ENCODE assay signal across 9 cellular contexts in genomic region chr6:11224252-11224965, GRCh38. TPM values are rescaled to one million over a fixed set of nuclear protein-coding genes. Genes with fewer than 3 reads are reported as not detected.
DNase-seq lines count a peak whose midpoint lies in the region; FAIRE-seq and TF ChIP-seq lines count a peak whose summit lies in the region.
"Had no signal": no experiment of that assay in that cellular context is flagged by ENCODE, and none has a peak within 500 bp of the region (broad histone marks: within the 10 kb centered on the region; RNA-seq: fewer than 3 reads in every experiment).

No MANE protein-coding gene starts in this region.

- H3K27me3 Mint-ChIP-seq in MCF 10A (ENCODE audit: insufficient read depth, unreplicated experiment) (no peaks in the 10 kb centered on the region), Calu3 (ENCODE audit: unreplicated experiment) (no peaks in the 10 kb centered on the region)

- H2AFZ ChIP-seq in trophoblast cell (ENCODE audit: insufficient read depth, low read length, poor library complexity) = no peak overlapping the region

- no peak overlapping the region for H3K14ac ChIP-seq in trophoblast cell (ENCODE audit: low read length)

- H3K36me3 ChIP-seq in breast epithelium (no peaks in the 10 kb centered on the region), bronchial epithelial cell (ENCODE audit: control insufficient read depth, insufficient read depth, low read length) (peaks cover under 1% of the 10 kb centered on the region), trophoblast cell (ENCODE audit: control insufficient read depth in 1 of 2, insufficient read depth in 2 of 2, low read length in 2 of 2) (peaks cover 5 to 19% of the 10 kb centered on the region in 2 experiments)

- H3K9ac ChIP-seq in trophoblast cell (ENCODE audit: low read length) = no peak overlapping the region

- H3K9me3 ChIP-seq in breast epithelium (no peaks in the 10 kb centered on the region), trophoblast cell (ENCODE audit: insufficient read depth, low read depth, low read length) (no peaks in the 10 kb centered on the region)

- TF ChIP-seq CTCF in breast epithelium (IDR thresholded peaks at IDR 0.05) (no peak), MCF 10A (IDR thresholded peaks at IDR 0.05; ENCODE audit: unreplicated experiment) (no peak), bronchial epithelial cell (IDR thresholded peaks at IDR 0.05; ENCODE audit: insufficient read depth, low read length, severe bottlenecking) (no peak), Calu3 (IDR thresholded peaks at IDR 0.05; ENCODE audit: unreplicated experiment) (no peak)

- no peak overlapping the region for H3K23ac ChIP-seq in trophoblast cell (ENCODE audit: low read length)

- TF ChIP-seq POLR2A in breast epithelium (IDR thresholded peaks at IDR 0.05) (no peak), GM12891 (IDR thresholded peaks at IDR 0.05; ENCODE audit: low read depth, low read length) (no peak)

- BruUV-seq in MCF 10A (replicated peaks; lab: Mats Ljungman, UMichigan) = no TSS peak
- BruUV-seq in Calu3 (replicated peaks; lab: Mats Ljungman, UMichigan) = no TSS peak

- no peak overlapping the region for H4K91ac ChIP-seq in trophoblast cell (ENCODE audit: low read depth, low read length)

- no peak overlapping the region for H3K4me3 Mint-ChIP-seq in MCF 10A (ENCODE audit: unreplicated experiment)
- H3K4me3 Mint-ChIP-seq in Calu3 (ENCODE audit: low read depth, unreplicated experiment) = no peak overlapping the region

- DNase-seq in breast epithelium (ENCODE audit: low spot score in 2 of 2) = no peak
- no peak for DNase-seq in MCF 10A (ENCODE audit: unreplicated experiment)
- peak; percentile 20 for DNase-seq in OCI-M1 (lab: John Stamatoyannopoulos, UW)
- DNase-seq in bronchial epithelial cell (ENCODE audit: low read depth) = peak; percentile 69
- DNase-seq in trophoblast cell = no peak
- no peak for DNase-seq in H4 (ENCODE audit: low spot score)
- DNase-seq in GM12891 (ENCODE audit: insufficient read length, low spot score) = no peak
- DNase-seq in Calu3 = no peak

- H3K4me2 ChIP-seq in trophoblast cell (ENCODE audit: low read length) = no peak overlapping the region

- H3K27me3 ChIP-seq in breast epithelium (no peaks in the 10 kb centered on the region), bronchial epithelial cell (ENCODE audit: control insufficient read depth, insufficient read depth, low read length) (no peaks in the 10 kb centered on the region), trophoblast cell (ENCODE audit: insufficient read depth, low read length) (no peaks in the 10 kb centered on the region)

- no peak overlapping the region for H2BK120ac ChIP-seq in trophoblast cell (ENCODE audit: insufficient read depth, low read length, poor library complexity)

- H3K4me1 Mint-ChIP-seq in MCF 10A (ENCODE audit: insufficient read depth, unreplicated experiment) = peaks cover 41% of the 10 kb centered on the region
- peaks cover 44% of the 10 kb centered on the region for H3K4me1 Mint-ChIP-seq in Calu3 (ENCODE audit: low read depth, unreplicated experiment)

- H3K4me1 ChIP-seq in breast epithelium (peaks cover 0 to 11% of the 10 kb centered on the region in 2 donors), trophoblast cell (ENCODE audit: control insufficient read depth in 1 of 2, insufficient read depth in 2 of 2, low read length in 2 of 2) (peaks cover 4 to 13% of the 10 kb centered on the region in 2 experiments)

- H3K4me3 ChIP-seq in breast epithelium (peak overlapping the region in 1 of 3 donors; percentile 34), bronchial epithelial cell (ENCODE audit: low read depth, low read length) (no peak overlapping the region), trophoblast cell (ENCODE audit: low read depth, low read length) (no peak overlapping the region)

- WGBS in trophoblast cell (ENCODE audit: extremely low coverage, insufficient coverage, insufficient read length) = no CpG with 5 or more reads among the region's 9 CpGs

- no peaks in the 10 kb centered on the region for H3K9me3 Mint-ChIP-seq in MCF 10A (ENCODE audit: unreplicated experiment)
- H3K9me3 Mint-ChIP-seq in Calu3 (ENCODE audit: low read depth, unreplicated experiment) = no peaks in the 10 kb centered on the region

- H3K27ac ChIP-seq in breast epithelium (peak overlapping the region; percentile 46 to 83), trophoblast cell (ENCODE audit: low read depth, low read length) (no peak overlapping the region)
- H3K27ac ChIP-seq: C4-2B had no signal

- H3K27ac Mint-ChIP-seq in MCF 10A (ENCODE audit: low read depth, unreplicated experiment) (no peak overlapping the region), Calu3 (ENCODE audit: unreplicated experiment) (no peak overlapping the region)

- peaks cover 5% of the 10 kb centered on the region for H3K79me2 ChIP-seq in trophoblast cell (ENCODE audit: control insufficient read depth, insufficient read depth, low read length, poor library complexity)

- FAIRE-seq in bronchial epithelial cell (lab: Jason Lieb, UNC) = no peak
- FAIRE-seq in GM12891 (lab: Jason Lieb, UNC) = no peak

- peaks cover 8% of the 10 kb centered on the region for H3K36me3 Mint-ChIP-seq in MCF 10A (ENCODE audit: insufficient read depth, unreplicated experiment)
- H3K36me3 Mint-ChIP-seq in Calu3 (ENCODE audit: insufficient read depth, unreplicated experiment) = peaks cover 29% of the 10 kb centered on the region

- POLR2A ChIA-PET in MCF 10A (lab: Yijun Ruan, JAX) = interaction anchor here (3.0 to 3.1 kb wide), 2 partner anchors 8 to 17 kb away, joined by 16 to 23 read pairs; partner anchors contain the start of gene NEDD9

- peaks cover 5% of the 10 kb centered on the region for H3K79me1 ChIP-seq in trophoblast cell (ENCODE audit: low read length)

- H2BK5ac ChIP-seq in trophoblast cell (ENCODE audit: low read depth, low read length, poor library complexity) = no peak overlapping the region

- no peak overlapping the region for H4K8ac ChIP-seq in trophoblast cell (ENCODE audit: low read depth, low read length)

- H4K12ac ChIP-seq in trophoblast cell (ENCODE audit: low read depth, low read length) = no peak overlapping the region

- H3K4ac ChIP-seq in trophoblast cell (ENCODE audit: low read depth, low read length) = peak overlapping the region; percentile 9

- no peak overlapping the region for H2AK5ac ChIP-seq in trophoblast cell (ENCODE audit: low read length)

- intact Hi-C loops in breast epithelium (cut with DNase I; ENCODE audit: low total_unique reads) (no loop called here), MCF 10A (cut with micrococcal nuclease) (no loop called here), Calu3 (cut with micrococcal nuclease; ENCODE audit: unreplicated experiment) (no loop called here)

- no peak overlapping the region for H2BK12ac ChIP-seq in trophoblast cell (ENCODE audit: low read length)

- H3K18ac ChIP-seq in trophoblast cell (ENCODE audit: low read length) = no peak overlapping the region

- CTCF ChIA-PET in MCF 10A (lab: Yijun Ruan, JAX) = interaction anchor here (0.6 kb wide), 1 partner anchor 24 kb away, joined by 3 read pairs; no protein-coding TSS in a partner anchor
- CTCF ChIA-PET in Calu3 (lab: Charles Lee) = interaction anchor here (1.2 kb wide), 1 partner anchor 128 kb away, joined by 3 read pairs; no protein-coding TSS in a partner anchor

TF ChIP-seq in GM12891, 5 proteins besides CTCF, POLR2A, EP300 and RAD21:
- TF ChIP-seq POU2F2 (IDR thresholded peaks at IDR 0.05; ENCODE audit: low read depth, low read length) = no peak
- TF ChIP-seq SPI1 (IDR thresholded peaks at IDR 0.05; ENCODE audit: low read depth, low read length) = no peak
- TF ChIP-seq POLR2AphosphoS5 (IDR thresholded peaks at IDR 0.05; ENCODE audit: low read depth, low read length) = no peak
- no peak for TF ChIP-seq PAX5 (IDR thresholded peaks at IDR 0.05; ENCODE audit: insufficient read depth, low read length, severe bottlenecking)
- no peak for TF ChIP-seq TAF1 (IDR thresholded peaks at IDR 0.05; ENCODE audit: low read depth, low read length)

RNA-seq across cellular contexts. Expression of gene NEDD9, which starts 8.1 kb away (rescaled TPM):
- total RNA-seq in breast epithelium (100 to 1,000 TPM in 1 of 3 donors, 10 to 100 TPM in 2; 41.4 to 108 (median 79.2) TPM), MCF 10A (2022) (2.2 and 4.4 TPM in 2 replicates), bronchial epithelial cell (2.0 and 4.7 TPM in 2 replicates), Calu3 (2022) (18.2 and 28.1 TPM in 2 replicates)
- 46.4 and 47.9 TPM in 2 replicates for polyA plus RNA-seq in trophoblast cell (2013)
- 1.2 and 4.0 TPM in 2 replicates for total RNA-seq in H4 (2014; rRNA removed; shearing (Covaris generic))
- polyA plus RNA-seq in GM12891 (2012; ENCODE audit: low read depth, missing spikeins) = 31.6 TPM

Comparison
In these comparisons a context has a peak if more than half of its experiments do, and no peak if none do; other contexts are left out.
1. DNase-seq: peak in OCI-M1 (single experiment) and bronchial epithelial cell (single experiment); none in breast epithelium (0 of 2), MCF 10A (single experiment), trophoblast cell (0 of 2), H4 (single experiment), GM12891 (single experiment) and Calu3 (single experiment).